ENCODE assay signal across 8 cellular contexts in genomic region chr6:37516076-37516919, GRCh38. TPM values are rescaled to one million over a fixed set of nuclear protein-coding genes. Genes with fewer than 3 reads are reported as not detected.
DNase-seq lines count a peak whose midpoint lies in the region; ATAC-seq lines count a peak whose summit lies in the region.

No MANE protein-coding gene starts in this region.

- intact Hi-C loops in activated naive CD4-positive, alpha-beta T cell treated with anti-CD3 and anti-CD28 coated beads for 36 hours (cut with micrococcal nuclease): loop anchor here (1.0 to 10.0 kb wide), 7 partner anchors 21 to 1159 kb away; partner anchors contain the start of genes TBC1D22B, TMEM217 and ZFAND3

- H3K27ac Mint-ChIP-seq in IgD-negative memory B cell: peak overlapping the region; percentile 72 to 97 (median 93)
- H3K27ac Mint-ChIP-seq in activated naive CD4-positive, alpha-beta T cell treated with anti-CD3 and anti-CD28 coated beads for 36 hours: peak overlapping the region; percentile 97

- peaks cover 7% of the 10 kb centered on the region for H3K36me3 Mint-ChIP-seq in IgD-negative memory B cell
- no peaks in the 10 kb centered on the region for H3K36me3 Mint-ChIP-seq in activated naive CD4-positive, alpha-beta T cell treated with anti-CD3 and anti-CD28 coated beads for 36 hours (ENCODE audit: low read depth)

- peak overlapping the region; percentile 33 to 76 (median 73) for H3K4me3 Mint-ChIP-seq in IgD-negative memory B cell
- peak overlapping the region; percentile 72 for H3K4me3 Mint-ChIP-seq in activated naive CD4-positive, alpha-beta T cell treated with anti-CD3 and anti-CD28 coated beads for 36 hours

- ATAC-seq in left lobe of liver: peak; percentile 75

- CTCF ChIA-PET in activated naive CD4-positive, alpha-beta T cell treated with anti-CD3 and anti-CD28 coated beads for 36 hours (lab: Charles Lee): interaction anchor here (0.6 to 3.7 kb wide), 16 partner anchors 8 to 310 kb away, joined by 3 to 18 read pairs (median 4); partner anchors contain the start of gene CCDC167

- H3K9me3 Mint-ChIP-seq in IgD-negative memory B cell: peaks cover 0 to 3% (median 0%) of the 10 kb centered on the region in 3 donors
- peaks cover 2% of the 10 kb centered on the region for H3K9me3 Mint-ChIP-seq in activated naive CD4-positive, alpha-beta T cell treated with anti-CD3 and anti-CD28 coated beads for 36 hours

- in situ Hi-C loops in SK-MEL-5 (cut with HindIII; ENCODE audit: low pct_unique_long_range_greater_than_20kb, low sequenced_read_pairs): no loop called here

- peaks cover 17 to 26% (median 26%) of the 10 kb centered on the region in 3 donors for H3K4me1 Mint-ChIP-seq in IgD-negative memory B cell
- peaks cover 82% of the 10 kb centered on the region for H3K4me1 Mint-ChIP-seq in activated naive CD4-positive, alpha-beta T cell treated with anti-CD3 and anti-CD28 coated beads for 36 hours (ENCODE audit: low read depth)

- peaks cover 3% of the 10 kb centered on the region for H3K27me3 Mint-ChIP-seq in IgD-negative memory B cell
- H3K27me3 Mint-ChIP-seq in activated naive CD4-positive, alpha-beta T cell treated with anti-CD3 and anti-CD28 coated beads for 36 hours (ENCODE audit: low read depth): no peaks in the 10 kb centered on the region

- DNase-seq in SIG-M5 treated with dmso at 0.1 percent for 504 hours (lab: John Stamatoyannopoulos, UW; ENCODE audit: unreplicated experiment) (peak; percentile 21), SIG-M5 (lab: John Stamatoyannopoulos, UW) (no peak), SK-MEL-5 (ENCODE audit: low read depth, low spot score) (peak; percentile 77), left lobe of liver (ENCODE audit: low spot score) (peak; percentile 89), HCEC 1CT (no peak)
- DNase-seq in activated naive CD4-positive, alpha-beta T cell treated with anti-CD3 and anti-CD28 coated beads for 36 hours: peak; percentile 98
- peak; percentile 81 to 85 for DNase-seq in stimulated activated CD8-positive, alpha-beta memory T cell treated with anti-CD3 and anti-CD28 coated beads, Interleukin-15, amount 100 ng/mL, for 48 hours (ENCODE audit: low read depth in 2 of 2)

RNA-seq across cellular contexts. Expression of gene CCDC167, which starts 16.6 kb away (rescaled TPM):
- polyA plus RNA-seq in IgD-negative memory B cell: 82.4 TPM
- 31.1 and 40.7 TPM in 2 replicates for total RNA-seq in SK-MEL-5 (2014; rRNA removed; shearing (Covaris generic))
- polyA plus RNA-seq in SK-MEL-5 (2015; cell fraction: cytosol; rRNA removed): 32.1 and 61.6 TPM in 2 replicates
- 3.5 and 4.3 TPM in 2 replicates for polyA plus RNA-seq in SK-MEL-5 (2015; cell fraction: nucleus; rRNA removed)
- 10 to 100 TPM; 53.4 to 57.1 TPM for total RNA-seq in activated naive CD4-positive, alpha-beta T cell treated with anti-CD3 and anti-CD28 coated beads for 36 hours
- total RNA-seq in left lobe of liver: 25.1 TPM

Comparison
In these comparisons a context has a peak if more than half of its experiments do, and no peak if none do; other contexts are left out.
1. DNase-seq: peak in SIG-M5 treated with dmso at 0.1 percent for 504 hours (single experiment), SK-MEL-5 (single experiment), activated naive CD4-positive, alpha-beta T cell treated with anti-CD3 and anti-CD28 coated beads for 36 hours (single experiment), left lobe of liver (single experiment) and stimulated activated CD8-positive, alpha-beta memory T cell treated with anti-CD3 and anti-CD28 coated beads, Interleukin-15, amount 100 ng/mL, for 48 hours (2 of 2); none in SIG-M5 (single experiment) and HCEC 1CT (single experiment).